In genomic region chr21:42669069-42669468, GRCh38 we compare ENCODE assay signal across 13 cellular contexts. TPM values are rescaled to one million over a fixed set of nuclear protein-coding genes. Genes with fewer than 3 reads are reported as not detected.
DNase-seq lines count a peak whose midpoint lies in the region; ATAC-seq, FAIRE-seq and TF ChIP-seq lines count a peak whose summit lies in the region.
"Had no signal": no experiment of that assay in that cellular context is flagged by ENCODE, and none has a peak within 500 bp of the region (broad histone marks: within the 10 kb centered on the region; RNA-seq: fewer than 3 reads in every experiment).

No MANE protein-coding gene starts in this region.

- intact Hi-C loops in pancreas (cut with DNase I) = no loop called here

- H3K9me3 Mint-ChIP-seq in glutamatergic neuron (ENCODE audit: unreplicated experiment) = peaks cover 13% of the 10 kb centered on the region
- H3K9me3 Mint-ChIP-seq: activated T-helper 17 cell treated with anti-CD3 and anti-CD28 coated beads, Interleukin-2, amount 50 U/mL, for 72 hours; CD4-positive, alpha-beta T cell had no signal

- H3K36me3 ChIP-seq in H7 (replicated peaks; ENCODE audit: control insufficient read depth, insufficient read depth, low read length) (no peaks in the 10 kb centered on the region; the same call in 1 of the 2 replicates), SJCRH30 (no peaks in the 10 kb centered on the region; the same call in 1 of the 2 replicates), pancreas (no peaks in the 10 kb centered on the region)
- H3K36me3 ChIP-seq: thoracic aorta had no signal

- H3K27ac Mint-ChIP-seq in glutamatergic neuron (ENCODE audit: unreplicated experiment) = no peak overlapping the region
- H3K27ac Mint-ChIP-seq: activated CD4-positive, alpha-beta T cell treated with anti-CD3 and anti-CD28 coated beads for 36 hours; activated T-helper 17 cell treated with anti-CD3 and anti-CD28 coated beads, Interleukin-2, amount 50 U/mL, for 72 hours; CD4-positive, alpha-beta T cell had no signal

- peak overlapping the region; percentile 53 for H3K4me3 Mint-ChIP-seq in glutamatergic neuron (ENCODE audit: unreplicated experiment)
- H3K4me3 Mint-ChIP-seq: activated CD4-positive, alpha-beta T cell treated with anti-CD3 and anti-CD28 coated beads for 36 hours; activated T-helper 17 cell treated with anti-CD3 and anti-CD28 coated beads, Interleukin-2, amount 50 U/mL, for 72 hours; CD4-positive, alpha-beta T cell had no signal

- peaks cover 36% of the 10 kb centered on the region for H3K4me1 Mint-ChIP-seq in glutamatergic neuron (ENCODE audit: low read depth, unreplicated experiment)
- H3K4me1 Mint-ChIP-seq: activated CD4-positive, alpha-beta T cell treated with anti-CD3 and anti-CD28 coated beads for 36 hours; activated T-helper 17 cell treated with anti-CD3 and anti-CD28 coated beads, Interleukin-2, amount 50 U/mL, for 72 hours had no signal

- peak in 3 of 4 donors; percentile 11 to 46 (median 17) for ATAC-seq in pancreas
- no peak for ATAC-seq in HG02610 (IDR thresholded peaks at IDR 0.05; ENCODE audit: unreplicated experiment)
- ATAC-seq: activated CD4-positive, alpha-beta T cell treated with anti-CD3 and anti-CD28 coated beads for 36 hours; activated T-helper 17 cell treated with anti-CD3 and anti-CD28 coated beads, Interleukin-2, amount 50 U/mL, for 72 hours had no signal

- WGBS in pancreas, 2 donors = 63 to 69% methylated on average over 13 of the region's 13 CpGs

- peaks cover 36% of the 10 kb centered on the region for H3K4me1 ChIP-seq in SJCRH30
- H3K4me1 ChIP-seq in pancreas = no peaks in the 10 kb centered on the region

- TF ChIP-seq CTCF in glutamatergic neuron (IDR thresholded peaks at IDR 0.05; ENCODE audit: partially characterized antibody, unreplicated experiment) (no peak), pancreas (IDR thresholded peaks at IDR 0.05) (no peak)

- no peaks in the 10 kb centered on the region for H3K9me3 ChIP-seq in SJCRH30 (replicated peaks)
- H3K9me3 ChIP-seq in pancreas = no peaks in the 10 kb centered on the region
- H3K9me3 ChIP-seq: thoracic aorta had no signal

- DNase-seq in H7 = peak; percentile 86
- peak; percentile 38 to 56 for DNase-seq in SJCRH30
- no peak for DNase-seq in glutamatergic neuron
- DNase-seq in pancreas = peak in 1 of 6 donors; percentile 26
- DNase-seq in NCI-H1930 (lab: John Stamatoyannopoulos, UW) = no peak
- DNase-seq in nucleus accumbens (lab: John Stamatoyannopoulos, UW) = no peak
- DNase-seq in NCI-H446 treated with DMSO at 0.1 percent for 48 hours (lab: John Stamatoyannopoulos, UW) = no peak
- DNase-seq: activated CD4-positive, alpha-beta T cell treated with anti-CD3 and anti-CD28 coated beads for 36 hours; CD4-positive, alpha-beta T cell had no signal

- H3K27me3 ChIP-seq in H7 (ENCODE audit: control insufficient read depth, insufficient read depth, low read length) = no peaks in the 10 kb centered on the region
- H3K27me3 ChIP-seq in SJCRH30 = no peaks in the 10 kb centered on the region
- H3K27me3 ChIP-seq in pancreas = no peaks in the 10 kb centered on the region

- H3K36me3 Mint-ChIP-seq in glutamatergic neuron (ENCODE audit: unreplicated experiment) = no peaks in the 10 kb centered on the region

- H3K27ac ChIP-seq in SJCRH30 (no peak overlapping the region), pancreas (no peak overlapping the region)
- H3K27ac ChIP-seq: epithelial cell of prostate, thoracic aorta had no signal

- FAIRE-seq in pancreas (lab: Jason Lieb, UNC) = no peak

- H3K4me3 ChIP-seq in H7 (ENCODE audit: insufficient read depth, low read depth, low read length) (no peak overlapping the region), SJCRH30 (no peak overlapping the region), pancreas (no peak overlapping the region)
- H3K4me3 ChIP-seq: thoracic aorta had no signal

- peaks cover 2% of the 10 kb centered on the region for H3K27me3 Mint-ChIP-seq in glutamatergic neuron (ENCODE audit: unreplicated experiment)
- H3K27me3 Mint-ChIP-seq: activated CD4-positive, alpha-beta T cell treated with anti-CD3 and anti-CD28 coated beads for 36 hours; activated T-helper 17 cell treated with anti-CD3 and anti-CD28 coated beads, Interleukin-2, amount 50 U/mL, for 72 hours; CD4-positive, alpha-beta T cell had no signal

RNA-seq across cellular contexts. Expression of gene PDE9A, which starts 15.6 kb away (rescaled TPM):
- total RNA-seq in H7 (2014; rRNA removed; shearing (Covaris generic)) = 24.2 and 37.9 TPM in 2 replicates
- total RNA-seq in SJCRH30 (2014; rRNA removed; shearing (Covaris generic)) = 14.8 and 14.9 TPM in 2 replicates
- total RNA-seq in glutamatergic neuron (ENCODE audit: unreplicated experiment) (58.7 TPM), pancreas (1 to 10 TPM; 1.2 to 6.2 (median 4.3) TPM)
- 10 to 100 TPM in 1 of 2 donors, 1 to 10 TPM in 1; 8.1 to 14.4 TPM for polyA plus RNA-seq in pancreas

Comparison
In these comparisons a context has a peak if more than half of its experiments do, and no peak if none do; other contexts are left out.
1. DNase-seq: peak in H7 (single experiment) and SJCRH30 (2 of 2); none in glutamatergic neuron (single experiment), NCI-H1930 (0 of 2), nucleus accumbens (0 of 56) and NCI-H446 treated with DMSO at 0.1 percent for 48 hours (single experiment).